ENCODE assay signal across 26 cellular contexts in the genomic region with DNA sequence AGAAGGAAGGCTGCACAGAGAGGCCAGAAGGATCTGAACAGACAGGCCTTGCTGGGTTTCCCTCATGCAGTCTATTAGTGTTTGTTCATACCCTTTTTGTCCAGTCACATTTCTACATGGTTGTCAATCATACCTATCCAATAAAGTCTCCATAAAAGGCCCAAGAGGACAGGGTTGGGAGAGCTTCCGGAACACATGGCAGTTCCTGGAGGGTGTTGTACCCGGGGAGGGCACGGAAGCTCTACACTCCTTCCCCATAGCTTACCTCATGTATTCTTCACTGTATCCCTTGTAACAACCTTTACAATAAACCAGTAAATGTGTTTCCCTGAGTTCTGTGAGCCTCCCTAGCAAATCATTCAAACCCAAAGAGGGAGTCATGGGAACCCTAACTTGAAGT. TPM values are rescaled to one million over a fixed set of nuclear protein-coding genes. Genes with fewer than 3 reads are reported as not detected.
"Had no signal": no experiment of that assay in that cellular context is flagged by ENCODE, and none has a peak within 500 bp of the region (broad histone marks: within the 10 kb centered on the region; RNA-seq: fewer than 3 reads in every experiment).

No MANE protein-coding gene starts in this region.

- H3K4me3 ChIP-seq: left ventricle myocardium inferior, lung, neural progenitor cell, right atrium auricular region, smooth muscle cell, thoracic aorta, uterus had no signal

- H3K4me2 ChIP-seq: neural progenitor cell, smooth muscle cell had no signal

- H3K4me1 Mint-ChIP-seq: neural progenitor cell had no signal

- H3K9me3 Mint-ChIP-seq: activated CD8-positive, alpha-beta T cell treated with anti-CD3 and anti-CD28 coated beads for 36 hours; activated T-helper 1 cell treated with anti-CD3 and anti-CD28 coated beads, Interleukin-12 subunit alpha, Interleukin-12 subunit beta, Interleukin-2, Interleukin-4 antibody, amounts not matched to agents 30 ng/mL and 10 ng/mL and 1 ng/mL, durations not matched to agents 14 hours and 24 hours and 36 hours; naive B cell; neural progenitor cell; type B pancreatic cell had no signal

- H3K9me3 ChIP-seq: left ventricle myocardium inferior, right atrium auricular region, thoracic aorta, uterus had no signal

- H2AFZ ChIP-seq: neural progenitor cell had no signal

- H3K9ac ChIP-seq: neural progenitor cell had no signal

- H3K27me3 ChIP-seq: brain microvascular endothelial cell, neural progenitor cell, right atrium auricular region, uterus had no signal

- H3K27ac ChIP-seq: brain microvascular endothelial cell, left ventricle myocardium inferior, neural progenitor cell, right atrium auricular region, thoracic aorta, uterus had no signal

- H3K36me3 ChIP-seq: brain microvascular endothelial cell, left ventricle myocardium inferior, neural progenitor cell, right atrium auricular region, thoracic aorta, uterus had no signal

- H3K4me1 ChIP-seq: left ventricle myocardium inferior, neural progenitor cell, right atrium auricular region, uterus had no signal

- DNase-seq: activated CD4-positive, alpha-beta T cell treated with anti-CD3 and anti-CD28 coated beads for 48 hours; activated CD8-positive, alpha-beta T cell treated with anti-CD3 and anti-CD28 coated beads for 36 hours; activated gamma-delta T cell treated with Interleukin-2 at 50 U/mL for 16 hours; activated naive CD4-positive, alpha-beta T cell treated with anti-CD3 and anti-CD28 coated beads, Interleukin-2, amount 50 U/mL, for 16 hours; amniotic stem cell; brain microvascular endothelial cell; central memory CD4-positive, alpha-beta T cell; effector CD8-positive, alpha-beta T cell; left ventricle myocardium inferior; naive B cell; occipital lobe; stimulated activated CD4-positive, alpha-beta T cell treated with anti-CD3 and anti-CD28 coated beads, Interleukin-1b, Interleukin-23, amount 100 ng/mL, for 48 hours; stimulated activated CD4-positive, alpha-beta T cell treated with anti-CD3 and anti-CD28 coated beads, Interleukin-4, amount 100 ng/mL, for 4 hours; stimulated activated CD8-positive, alpha-beta memory T cell treated with anti-CD3 and anti-CD28 coated beads, Interleukin-4, amount 100 ng/mL, for 48 hours; stimulated activated naive CD4-positive, alpha-beta T cell treated with Interleukin-2 at 50 U/mL for 16 hours; uterus had no signal

- H3K27ac Mint-ChIP-seq: neural progenitor cell, type B pancreatic cell had no signal

- H3K4me3 Mint-ChIP-seq: activated CD8-positive, alpha-beta T cell treated with anti-CD3 and anti-CD28 coated beads for 36 hours; activated T-helper 1 cell treated with anti-CD3 and anti-CD28 coated beads, Interleukin-12 subunit alpha, Interleukin-12 subunit beta, Interleukin-2, Interleukin-4 antibody, amounts not matched to agents 30 ng/mL and 10 ng/mL and 1 ng/mL, durations not matched to agents 14 hours and 24 hours and 36 hours; naive B cell; neural progenitor cell; type B pancreatic cell had no signal

- ATAC-seq: SK-N-SH treated with all-trans-retinoic acid at 6 μM for 48 hours had no signal

- H3K36me3 Mint-ChIP-seq: neural progenitor cell, type B pancreatic cell had no signal

- H3K27me3 Mint-ChIP-seq: naive B cell, type B pancreatic cell had no signal

RNA-seq across cellular contexts. Expression of a gene that starts 28.0 kb away (rescaled TPM):
- total RNA-seq: dermis microvascular lymphatic vessel endothelial cell, frontal cortex, occipital lobe, smooth muscle cell had no signal
